Comparison of ENCODE assay signal across 8 cellular contexts in the genomic region with DNA sequence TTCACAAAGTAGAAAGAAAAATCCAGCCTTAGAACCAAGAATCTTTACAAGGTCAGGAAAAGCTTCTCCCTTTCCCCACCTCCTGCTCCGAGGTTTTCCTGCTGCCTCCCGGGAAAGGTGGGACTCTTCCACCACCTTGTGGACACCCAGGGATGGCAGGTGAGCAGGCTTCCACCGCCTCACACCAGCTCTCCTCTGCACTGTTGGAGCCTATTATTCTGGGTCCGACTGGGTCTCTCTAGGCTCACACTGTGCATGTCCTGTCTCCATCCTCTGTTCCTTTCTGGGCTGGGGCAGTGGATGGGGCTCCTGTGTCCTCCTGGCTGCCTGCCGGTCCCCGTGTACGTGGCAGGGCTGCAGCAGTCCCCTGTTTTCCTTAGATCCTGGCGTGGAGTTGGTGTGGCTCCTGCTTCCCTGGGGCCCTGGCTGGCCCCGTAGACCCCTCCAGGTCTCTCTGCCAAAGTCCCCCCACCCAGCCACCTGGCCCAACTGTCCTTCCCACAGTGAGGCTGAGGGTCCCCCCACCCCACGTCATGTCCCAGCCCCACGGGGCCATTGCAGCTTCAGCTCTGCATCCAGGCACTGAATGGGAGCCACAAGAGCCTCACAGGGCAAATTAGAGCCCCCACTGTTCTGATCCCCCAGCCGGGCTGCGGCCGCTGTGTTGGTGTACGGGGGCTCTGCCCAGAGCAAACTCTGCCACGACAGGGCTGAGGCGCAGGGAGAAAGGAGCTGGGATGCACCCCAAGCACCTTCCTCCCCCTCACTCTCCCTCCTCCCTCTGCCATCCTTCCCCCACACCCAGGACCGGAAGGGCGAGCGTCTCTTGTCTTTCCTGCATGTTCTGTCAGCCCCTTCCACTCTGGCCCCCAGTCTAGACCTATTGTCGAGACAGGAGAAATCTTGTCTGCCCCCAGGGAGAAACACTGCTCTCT. TPM values are rescaled to one million over a fixed set of nuclear protein-coding genes. Genes with fewer than 3 reads are reported as not detected.
DNase-seq lines count a peak whose midpoint lies in the region; ATAC-seq and TF ChIP-seq lines count a peak whose summit lies in the region.

No MANE protein-coding gene starts in this region.

- TF ChIP-seq CTCF in right atrium auricular region (IDR thresholded peaks at IDR 0.05) (peak; percentile 67 to 87), retinal pigment epithelial cell (conservative IDR thresholded peaks at IDR 0.05; ENCODE audit: low read depth, low read length) (peak; percentile 94)

- H3K36me3 ChIP-seq in right atrium auricular region: no peaks in the 10 kb centered on the region

- H3K9me3 ChIP-seq in right atrium auricular region: no peaks in the 10 kb centered on the region

- no peak overlapping the region for H3K27ac ChIP-seq in right atrium auricular region

- no peak for ATAC-seq in HG02759 (IDR thresholded peaks at IDR 0.05; ENCODE audit: unreplicated experiment)

- DNase-seq in Daoy (ENCODE audit: low read depth) (peak; percentile 90), LoVo (ENCODE audit: low spot score) (peak; percentile 76), SK-N-DZ (ENCODE audit: low spot score) (peak; percentile 51), anterior cingulate cortex (lab: John Stamatoyannopoulos, UW) (peak in 54 of 58 donors; percentile 10 to 86 (median 46)), right atrium auricular region (ENCODE audit: low spot score) (peak; percentile 76), retinal pigment epithelial cell (ENCODE audit: low read depth) (no peak), AML-193 (lab: John Stamatoyannopoulos, UW) (no peak)

- H3K4me1 ChIP-seq in right atrium auricular region: peaks cover 0 to 35% of the 10 kb centered on the region in 2 donors

- H3K4me3 ChIP-seq in right atrium auricular region (no peak overlapping the region), retinal pigment epithelial cell (ENCODE audit: low read length) (no peak overlapping the region)

- no peaks in the 10 kb centered on the region for H3K27me3 ChIP-seq in right atrium auricular region

RNA-seq across cellular contexts. Expression of a gene that starts 3.3 kb away (rescaled TPM):
- 0.06 and 0.34 TPM in 2 replicates for total RNA-seq in Daoy (2014; rRNA removed; shearing (Covaris generic))
- 0.12 and 0.20 TPM in 2 replicates for polyA plus RNA-seq in SK-N-DZ (2014; cell fraction: cytosol; rRNA removed)
- not detected in 2 replicates for polyA plus RNA-seq in SK-N-DZ (2014; cell fraction: nucleus; rRNA removed)
- total RNA-seq in right atrium auricular region: 1 to 10 TPM; 1.0 to 3.0 TPM

Comparison
In these comparisons a context has a peak if more than half of its experiments do, and no peak if none do; other contexts are left out.
1. DNase-seq: peak in Daoy (single experiment), LoVo (single experiment), SK-N-DZ (single experiment), anterior cingulate cortex (54 of 58) and right atrium auricular region (single experiment); none in retinal pigment epithelial cell (single experiment) and AML-193 (0 of 2).